Comparison of ENCODE assay signal across 1 cellular context in genomic region chr2:45040786-45041185, GRCh38.
TF ChIP-seq lines count a peak whose summit lies in the region.

No MANE protein-coding gene starts in this region.

TF ChIP-seq in H1, 55 proteins besides CTCF, POLR2A, EP300 and RAD21 (continued from another document):
- TF ChIP-seq TEAD4 (IDR thresholded peaks at IDR 0.05; ENCODE audit: low read depth, low read length) (no peak), NRF1 (IDR thresholded peaks at IDR 0.05; ENCODE audit: low read depth, low read length) (no peak), ASH2L (IDR thresholded peaks at IDR 0.05; ENCODE audit: low read length) (no peak), HDAC6 (IDR thresholded peaks at IDR 0.05; ENCODE audit: low read depth, low read length) (no peak), RBBP5 (IDR thresholded peaks at IDR 0.05; ENCODE audit: borderline replicate concordance, low read depth, low read length) (no peak), BACH1 (IDR thresholded peaks at IDR 0.05; ENCODE audit: low read length) (no peak), PHF8 (conservative IDR thresholded peaks at IDR 0.05; ENCODE audit: low read depth, low read length) (no peak), TAF7 (optimal IDR thresholded peaks at IDR 0.05; ENCODE audit: borderline replicate concordance, low read depth, low read length) (no peak)
TF ChIP-seq in H1: peak in this region for 0.
